20 cellular contexts compared by ENCODE assay signal in genomic region chr18:60067426-60068210, GRCh38.
DNase-seq lines count a peak whose midpoint lies in the region; ATAC-seq, FAIRE-seq and TF ChIP-seq lines count a peak whose summit lies in the region.
"Had no signal": no experiment of that assay in that cellular context is flagged by ENCODE, and none has a peak within 500 bp of the region (broad histone marks: within the 10 kb centered on the region; RNA-seq: fewer than 3 reads in every experiment).

No MANE protein-coding gene starts in this region.

- H3K18ac ChIP-seq in H1 (ENCODE audit: extremely low read depth, low read length), result peak overlapping the region; percentile 49; the same call in 1 of the 2 replicates

- peak overlapping the region; percentile 62; the same call in 1 of the 2 replicates for H2BK12ac ChIP-seq in H1 (ENCODE audit: low read depth, low read length)

- H3K4me3 ChIP-seq in HUES48 (ENCODE audit: low read depth, low read length) (no peak overlapping the region), H1 (ENCODE audit: extremely low read depth in 1 of 4, insufficient read depth in 2 of 4, low read depth in 3 of 4, low read length in 4 of 4) (peak overlapping the region in 1 of 4 experiments; percentile 7; a peak in 1 of 8 replicates), neural progenitor cell (no peak overlapping the region), tibial nerve (no peak overlapping the region)
- H3K4me3 ChIP-seq: cardiac muscle cell, lung had no signal

- no peaks in the 10 kb centered on the region for H4K20me1 ChIP-seq in H1 (replicated peaks in 1 of 2; ENCODE audit: control insufficient read depth in 1 of 2, insufficient read depth in 2 of 2, low read length in 2 of 2)
- peaks cover 8% of the 10 kb centered on the region for H4K20me1 ChIP-seq in neural progenitor cell (ENCODE audit: low read depth)

- TF ChIP-seq RAD21 in H1 (IDR thresholded peaks at IDR 0.05 in 1 of 2, conservative IDR thresholded peaks at IDR 0.05 in 1 of 2; ENCODE audit: low read depth in 2 of 2, low read length in 2 of 2), result no peak

- peaks cover 4% of the 10 kb centered on the region for H3K27me3 Mint-ChIP-seq in neural progenitor cell (ENCODE audit: insufficient read depth, low read depth)

- H3K27ac Mint-ChIP-seq in neural progenitor cell, result peak overlapping the region; percentile 29
- H3K27ac Mint-ChIP-seq: naive thymus-derived CD4-positive, alpha-beta T cell had no signal

- H3K4me2 ChIP-seq in H1 (ENCODE audit: insufficient read depth in 1 of 2, low read depth in 2 of 2, low read length in 2 of 2) (peak overlapping the region; percentile 10 to 46; a peak in 3 of 4 replicates), neural progenitor cell (peak overlapping the region; percentile 62)

- CTCF ChIA-PET in H1 (lab: Charles Lee; ENCODE audit: partially characterized antibody), result interaction anchor here (0.6 to 2.2 kb wide), 4 partner anchors 12 to 481 kb away, joined by 3 to 10 read pairs (median 6); no protein-coding TSS in a partner anchor

- no peak for ATAC-seq in HG02870 (IDR thresholded peaks at IDR 0.05; ENCODE audit: unreplicated experiment)
- ATAC-seq: HepG2; naive thymus-derived CD4-positive, alpha-beta T cell had no signal

- H3K79me1 ChIP-seq in H1 (ENCODE audit: low read depth, low read length), result no peaks in the 10 kb centered on the region

- H3K4me1 ChIP-seq in HUES48 (ENCODE audit: control insufficient read depth, insufficient read depth, low read length) (peaks cover 24% of the 10 kb centered on the region), H1 (replicated peaks in 1 of 4; ENCODE audit: control insufficient read depth in 3 of 4, insufficient read depth in 4 of 4, low read length in 3 of 4) (peaks cover 2 to 9% (median 7%) of the 10 kb centered on the region in 4 experiments; a peak in 5 of 7 replicates), neural progenitor cell (peaks cover 14% of the 10 kb centered on the region), tibial nerve (no peaks in the 10 kb centered on the region)

- no peak overlapping the region; the same call in 1 of the 2 replicates for H2BK20ac ChIP-seq in H1 (ENCODE audit: low read length)

- H3F3A ChIP-seq in neural progenitor cell (ENCODE audit: low read depth), result peaks cover 15% of the 10 kb centered on the region

- TF ChIP-seq CTCF in H1 (IDR thresholded peaks at IDR 0.05; ENCODE audit: control extremely low read depth in 1 of 3, insufficient read depth in 1 of 3, low read depth in 1 of 3, low read length in 3 of 3), result no peak
- TF ChIP-seq CTCF in neural progenitor cell (IDR thresholded peaks at IDR 0.05), result no peak
- TF ChIP-seq CTCF in tibial nerve (IDR thresholded peaks at IDR 0.05), result no peak

- H3K79me2 ChIP-seq in H1 (ENCODE audit: control insufficient read depth in 1 of 2, insufficient read depth in 2 of 2, low read length in 2 of 2) (no peaks in the 10 kb centered on the region), neural progenitor cell (ENCODE audit: low read depth) (no peaks in the 10 kb centered on the region)

- DNase-seq in NCI-H146 (lab: John Stamatoyannopoulos, UW), result peak; percentile 67
- DNase-seq in H1 (ENCODE audit: low read depth in 1 of 2, low spot score in 2 of 2), result no peak
- peak; percentile 83 for DNase-seq in neural progenitor cell (ENCODE audit: low spot score)
- no peak for DNase-seq in activated CD4-positive, CD25-positive, alpha-beta regulatory T cell (lab: John Stamatoyannopoulos, UW)
- DNase-seq in tibial nerve (ENCODE audit: low spot score in 2 of 2), result no peak
- DNase-seq: activated effector memory CD4-positive, alpha-beta T cell treated with Interleukin-2 at 50 U/mL for 16 hours; Calu3; erythroblast; naive thymus-derived CD4-positive, alpha-beta T cell; NCI-H2081 treated with DMSO at 0.1 percent for 48 hours; RPMI8226; small intestine; stimulated activated CD4-positive, alpha-beta T cell treated with anti-CD3 and anti-CD28 coated beads, Interleukin-4, amount 100 ng/mL, for 4 hours; substantia nigra had no signal

- H3K36me3 ChIP-seq in HUES48 (ENCODE audit: control insufficient read depth, insufficient read depth, low read length), result no peaks in the 10 kb centered on the region
- H3K36me3 ChIP-seq in H1 (ENCODE audit: control insufficient read depth in 2 of 4, insufficient read depth in 4 of 4, low read length in 3 of 4), result 0 out of 8 replicates have a peak, but pooled peaks cover 0 to 5% (median 0%) of the 10 kb centered on the region in 4 experiments
- no peaks in the 10 kb centered on the region for H3K36me3 ChIP-seq in neural progenitor cell
- no peaks in the 10 kb centered on the region for H3K36me3 ChIP-seq in tibial nerve
- H3K36me3 ChIP-seq: cardiac muscle cell had no signal

- H2BK15ac ChIP-seq in H1 (ENCODE audit: low read length), result no peak overlapping the region

- POLR2A ChIA-PET in H1 (lab: Charles Lee; ENCODE audit: partially characterized antibody), result interaction anchor here (0.6 to 1.0 kb wide), 4 partner anchors 12 to 73 kb away, joined by 3 read pairs; no protein-coding TSS in a partner anchor

- H3K27me3 ChIP-seq in HUES48 (ENCODE audit: control insufficient read depth, insufficient read depth, low read length) (no peaks in the 10 kb centered on the region), H1 (replicated peaks in 1 of 4; ENCODE audit: control insufficient read depth in 3 of 4, extremely low read depth in 1 of 4, insufficient read depth in 3 of 4, low read length in 3 of 4) (no peaks in the 10 kb centered on the region), neural progenitor cell (no peaks in the 10 kb centered on the region), tibial nerve (no peaks in the 10 kb centered on the region)
- H3K27me3 ChIP-seq: cardiac muscle cell had no signal

- TF ChIP-seq POLR2A in H1 (IDR thresholded peaks at IDR 0.05; ENCODE audit: control extremely low read depth in 1 of 2, low read depth in 2 of 2, low read length in 2 of 2) (no peak), tibial nerve (IDR thresholded peaks at IDR 0.05) (no peak)

- H4K91ac ChIP-seq in H1 (replicated peaks; ENCODE audit: insufficient read length, low read length), result peak overlapping the region; percentile 4

- no peak overlapping the region for H2BK120ac ChIP-seq in H1 (replicated peaks; ENCODE audit: low read depth, low read length)

- 69% methylated on average over 8 of the region's 8 CpGs; no CpG with 5 or more reads in 1 of the 2 experiments for WGBS in H1 (ENCODE audit: extremely low coverage in 1 of 2, insufficient coverage in 1 of 2, insufficient read length in 1 of 2, insufficient replicate concordance in 2 of 2, low coverage in 1 of 2, low lambda C conversion rate in 2 of 2, missing lambda C conversion rate in 1 of 2), 2 experiments
- WGBS in tibial nerve, 2 donors, result 48 to 50% methylated on average over 8 of the region's 8 CpGs

- peak overlapping the region; percentile 49 for H3K27ac ChIP-seq in HUES48 (ENCODE audit: low read depth, low read length)
- 0 out of 2 replicates have a peak overlapping the region, but pooled peaks have one; percentile 25 for H3K27ac ChIP-seq in H1 (ENCODE audit: low read depth, low read length)
- H3K27ac ChIP-seq in neural progenitor cell, result no peak overlapping the region
- H3K27ac ChIP-seq in tibial nerve, result no peak overlapping the region
- H3K27ac ChIP-seq: cardiac muscle cell had no signal

- peak overlapping the region; percentile 10; the same call in 1 of the 2 replicates for H3K9ac ChIP-seq in HUES48 (ENCODE audit: low read depth, low read length)
- H3K9ac ChIP-seq in H1 (replicated peaks in 1 of 4; ENCODE audit: extremely low read depth in 1 of 4, low read depth in 3 of 4, low read length in 3 of 4), result peak overlapping the region in 1 of 4 experiments; percentile 25; a peak in 2 of 7 replicates
- no peak overlapping the region for H3K9ac ChIP-seq in neural progenitor cell

- FAIRE-seq in H1 (lab: Jason Lieb, UNC), result no peak
- FAIRE-seq: GM12892, HepG2, small intestine had no signal

- no peak overlapping the region for H4K8ac ChIP-seq in H1 (ENCODE audit: extremely low read depth, insufficient read depth, low read length)

- H3K36me3 Mint-ChIP-seq in neural progenitor cell, result no peaks in the 10 kb centered on the region
- H3K36me3 Mint-ChIP-seq: naive thymus-derived CD4-positive, alpha-beta T cell had no signal

- no peak overlapping the region for H3K4ac ChIP-seq in H1 (replicated peaks; ENCODE audit: insufficient read length, low read depth, low read length)

- H3K23me2 ChIP-seq in H1 (ENCODE audit: low read depth, low read length), result no peaks in the 10 kb centered on the region

- TF ChIP-seq EP300 in H1 (IDR thresholded peaks at IDR 0.05; ENCODE audit: borderline replicate concordance in 1 of 2, low read depth in 2 of 2, low read length in 2 of 2), result no peak
- no peak for TF ChIP-seq EP300 in tibial nerve (IDR thresholded peaks at IDR 0.05)

- no peak overlapping the region for H3K4me3 Mint-ChIP-seq in neural progenitor cell
- H3K4me3 Mint-ChIP-seq: naive thymus-derived CD4-positive, alpha-beta T cell had no signal

- peak overlapping the region; percentile 30 for H4K5ac ChIP-seq in H1 (ENCODE audit: insufficient read length, low read depth, low read length)

- H3K9me3 ChIP-seq in HUES48 (ENCODE audit: control insufficient read depth, insufficient read depth, low read length), result no peaks in the 10 kb centered on the region
- H3K9me3 ChIP-seq in H1 (ENCODE audit: insufficient read depth in 2 of 2, low read depth in 1 of 2, low read length in 1 of 2), result peaks cover 0 to 9% of the 10 kb centered on the region in 2 experiments; a peak in 1 of 4 replicates
- H3K9me3 ChIP-seq in neural progenitor cell (ENCODE audit: low read depth), result no peaks in the 10 kb centered on the region
- H3K9me3 ChIP-seq in tibial nerve, result no peaks in the 10 kb centered on the region

- no peak overlapping the region for H3K14ac ChIP-seq in H1 (ENCODE audit: insufficient read length)

- H3K56ac ChIP-seq in H1 (replicated peaks; ENCODE audit: insufficient read length, low read depth, low read length), result no peak overlapping the region

- H2AFZ ChIP-seq in H1 (ENCODE audit: low read length), result peak overlapping the region; percentile 66; the same call in 1 of the 2 replicates
- no peak overlapping the region for H2AFZ ChIP-seq in neural progenitor cell (replicated peaks)

- peaks cover 7% of the 10 kb centered on the region for H3K9me3 Mint-ChIP-seq in neural progenitor cell

- peaks cover 11% of the 10 kb centered on the region for H3K4me1 Mint-ChIP-seq in neural progenitor cell
- H3K4me1 Mint-ChIP-seq: naive thymus-derived CD4-positive, alpha-beta T cell had no signal

- no peak overlapping the region for H2AK5ac ChIP-seq in H1 (ENCODE audit: low read depth, low read length)

- peak overlapping the region; percentile 74; the same call in 1 of the 2 replicates for H2BK5ac ChIP-seq in H1 (ENCODE audit: low read depth, low read length)

- no peak overlapping the region for H3K23ac ChIP-seq in H1 (ENCODE audit: insufficient read length)

TF ChIP-seq in H1, 55 proteins besides CTCF, POLR2A, EP300 and RAD21:
- no peak for TF ChIP-seq HDAC2 (IDR thresholded peaks at IDR 0.05; ENCODE audit: borderline replicate concordance in 1 of 2, low read depth in 2 of 2, low read length in 2 of 2)
- TF ChIP-seq TAF1 (IDR thresholded peaks at IDR 0.05; ENCODE audit: low read depth, low read length), result 0 out of 2 replicates have a peak, but pooled peaks have one; percentile 13

Comparison
In these comparisons a context has a peak if more than half of its experiments do, and no peak if none do; other contexts are left out.
1. H3K27ac ChIP-seq: peak in HUES48 (single experiment) and H1 (single experiment); none in neural progenitor cell (single experiment) and tibial nerve (0 of 4).
2. DNase-seq: peak in NCI-H146 (single experiment) and neural progenitor cell (single experiment); none in H1 (0 of 2), activated CD4-positive, CD25-positive, alpha-beta regulatory T cell (0 of 4) and tibial nerve (0 of 2).